8 cellular contexts compared by ENCODE assay signal in the genomic region with DNA sequence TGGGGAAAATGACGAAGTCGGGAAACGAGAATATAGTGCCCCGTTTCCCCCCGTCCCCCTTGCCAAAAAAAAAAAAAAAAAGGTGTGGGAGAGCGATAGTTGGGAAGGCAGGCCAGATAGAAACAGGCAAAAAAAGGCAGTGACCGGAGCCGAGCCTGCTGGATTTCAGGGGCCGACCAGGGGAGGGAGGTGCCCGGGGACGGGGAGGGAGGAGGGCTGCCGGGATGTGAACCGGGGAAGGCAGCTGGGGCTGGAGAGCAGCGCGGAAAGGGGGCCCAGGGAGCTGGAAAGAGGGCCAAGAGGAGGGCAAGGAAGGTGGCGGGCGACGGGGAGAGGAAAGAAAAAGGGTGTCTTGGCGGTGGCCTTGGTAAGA. TPM values are rescaled to one million over a fixed set of nuclear protein-coding genes. Genes with fewer than 3 reads are reported as not detected.
DNase-seq lines count a peak whose midpoint lies in the region; ATAC-seq lines count a peak whose summit lies in the region.

No MANE protein-coding gene starts in this region.

- H3K4me1 ChIP-seq in mononuclear cell (ENCODE audit: insufficient read depth, low read length) = peaks cover 16% of the 10 kb centered on the region

- intact Hi-C loops in Right ventricle myocardium inferior (cut with DNase I) (no loop called here), cardiac septum (cut with DNase I) (no loop called here)

- ATAC-seq in Right ventricle myocardium inferior = no peak
- ATAC-seq in HG02763 (IDR thresholded peaks at IDR 0.05; ENCODE audit: unreplicated experiment) = no peak

- peak overlapping the region; percentile 45 for H3K4me3 ChIP-seq in mononuclear cell (ENCODE audit: low read length)

- H3K27ac ChIP-seq in cingulate gyrus (ENCODE audit: low read depth, low read length) = peak overlapping the region; percentile 65

- DNase-seq in Right ventricle myocardium inferior (ENCODE audit: missing footprints) (peak; percentile 65), cardiac septum (ENCODE audit: low spot score) (no peak), ureter (ENCODE audit: low spot score) (peak; percentile 43), DMS153 (lab: John Stamatoyannopoulos, UW) (no peak), A172 (ENCODE audit: low spot score) (no peak)

- peaks cover 59% of the 10 kb centered on the region for H3K27me3 ChIP-seq in mononuclear cell (ENCODE audit: insufficient read depth, low read length)

- no peaks in the 10 kb centered on the region for H3K9me3 ChIP-seq in mononuclear cell (ENCODE audit: low read depth, low read length)

RNA-seq across cellular contexts. Expression of a gene that starts 0.8 kb away (rescaled TPM):
- total RNA-seq in Right ventricle myocardium inferior (0.11 TPM), cardiac septum (0.59 TPM), mononuclear cell (1.3 TPM), ureter (4.7 TPM)
- total RNA-seq in A172 (2014; rRNA removed; shearing (Covaris generic)) = 2.1 and 7.7 TPM in 2 replicates

Comparison
In these comparisons a context has a peak if more than half of its experiments do, and no peak if none do; other contexts are left out.
1. DNase-seq: peak in Right ventricle myocardium inferior (single experiment) and ureter (single experiment); none in cardiac septum (single experiment), DMS153 (single experiment) and A172 (single experiment).